In genomic region chr15:90531147-90531546, GRCh38 we compare ENCODE assay signal across 8 cellular contexts. TPM values are rescaled to one million over a fixed set of nuclear protein-coding genes. Genes with fewer than 3 reads are reported as not detected.
DNase-seq lines count a peak whose midpoint lies in the region; TF ChIP-seq lines count a peak whose summit lies in the region.

No MANE protein-coding gene starts in this region.

- DNase-seq in NCI-H82 (lab: John Stamatoyannopoulos, UW) (peak; percentile 25), NCI-H82 treated with DMSO at 0.1 percent for 48 hours (lab: John Stamatoyannopoulos, UW; ENCODE audit: unreplicated experiment) (no peak), stomach (no peak), D341Med (ENCODE audit: low spot score) (no peak), SW 1271 (lab: John Stamatoyannopoulos, UW) (no peak), HT-29 (ENCODE audit: low spot score) (no peak)

- intact Hi-C loops in stomach (cut with DNase I; ENCODE audit: low total_unique reads): no loop called here

- H3K27me3 ChIP-seq in stomach: no peaks in the 10 kb centered on the region

- WGBS in stomach, 5 donors: 38 to 46% (median 42%) methylated on average over 4 of the region's 4 CpGs

- H3K9me3 ChIP-seq in iPS-18c (ENCODE audit: control insufficient read depth, insufficient read depth, low read length) (no peaks in the 10 kb centered on the region), stomach (no peaks in the 10 kb centered on the region)

- peaks cover 24 to 61% (median 49%) of the 10 kb centered on the region in 4 donors for H3K4me1 ChIP-seq in stomach

- no peaks in the 10 kb centered on the region for H3K36me3 ChIP-seq in stomach

- H3K4me3 ChIP-seq in WI38 (ENCODE audit: low read depth, low read length): peak overlapping the region; percentile 90
- peak overlapping the region; percentile 78 for H3K4me3 ChIP-seq in iPS-18c (ENCODE audit: insufficient read depth, low read depth, low read length)
- peak overlapping the region; percentile 64 to 86 (median 76) for H3K4me3 ChIP-seq in stomach

- peak overlapping the region in 4 of 5 donors; percentile 91 to 95 (median 93) for H3K27ac ChIP-seq in stomach

- TF ChIP-seq EP300 in stomach (IDR thresholded peaks at IDR 0.05): no peak

- TF ChIP-seq CTCF in WI38 (IDR thresholded peaks at IDR 0.05; ENCODE audit: low read depth, low read length) (no peak), stomach (IDR thresholded peaks at IDR 0.05) (no peak)

- TF ChIP-seq POLR2A in stomach (IDR thresholded peaks at IDR 0.05): no peak

RNA-seq across cellular contexts. Expression of gene CRTC3, which starts 1.4 kb away (rescaled TPM):
- total RNA-seq in stomach: 10 to 100 TPM; 11.0 to 47.7 (median 44.6) TPM
- polyA plus RNA-seq in stomach: 1 to 10 TPM; 8.2 to 8.9 (median 8.6) TPM
- total RNA-seq in HT-29 (2014; rRNA removed; shearing (Covaris generic)): 6.5 and 7.3 TPM in 2 replicates
